16 cellular contexts compared by ENCODE assay signal in the genomic region with DNA sequence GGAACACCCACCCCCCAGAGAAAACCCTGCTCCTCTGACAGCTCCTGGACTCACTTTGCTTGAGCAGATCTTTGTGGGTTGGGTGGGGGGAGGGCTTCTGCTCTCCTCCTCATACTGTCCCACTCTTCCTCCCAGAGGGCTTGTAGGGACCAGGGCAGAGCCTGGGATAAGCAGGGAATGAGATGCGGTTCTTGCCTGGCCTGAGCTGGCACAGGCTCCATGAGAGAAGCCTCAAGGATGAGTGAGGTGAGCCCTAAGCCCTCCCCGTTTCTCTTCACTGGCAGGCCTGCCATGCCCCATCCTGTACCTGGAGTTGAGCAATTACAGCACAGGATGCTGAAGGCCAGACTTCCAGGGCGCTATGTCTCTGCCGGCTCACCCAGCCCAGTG.
DNase-seq lines count a peak whose midpoint lies in the region; ATAC-seq and TF ChIP-seq lines count a peak whose summit lies in the region.
"Had no signal": no experiment of that assay in that cellular context is flagged by ENCODE, and none has a peak within 500 bp of the region (broad histone marks: within the 10 kb centered on the region; RNA-seq: fewer than 3 reads in every experiment).

No MANE protein-coding gene starts in this region.

- H3K36me3 ChIP-seq in HEK293 (ENCODE audit: control insufficient read depth in 2 of 2, insufficient read depth in 1 of 2, low read length in 2 of 2), result no peaks in the 10 kb centered on the region
- peaks cover 24% of the 10 kb centered on the region for H3K36me3 ChIP-seq in adipocyte (ENCODE audit: control insufficient read depth, insufficient read depth, low read length, severe bottlenecking)
- H3K36me3 ChIP-seq: stomach had no signal

- intact Hi-C loops in left ventricle myocardium superior (cut with micrococcal nuclease), result no loop called here

- no peak overlapping the region for H3K4me3 ChIP-seq in HEK293 (ENCODE audit: low read depth, low read length)
- H3K4me3 ChIP-seq in adipocyte (ENCODE audit: low read length), result peak overlapping the region; percentile 12
- no peak overlapping the region for H3K4me3 ChIP-seq in skin epidermis
- H3K4me3 ChIP-seq: stomach had no signal

- H3K27ac ChIP-seq in HEK293 (ENCODE audit: extremely low read depth, low read depth, low read length), result peak overlapping the region; percentile 74
- H3K27ac ChIP-seq in skin epidermis, result peak overlapping the region in 14 of 21 experiments; percentile 6 to 78 (median 53)
- H3K27ac ChIP-seq: stomach had no signal

- POLR2A ChIA-PET in HEK293 (lab: Yijun Ruan, JAX), result interaction anchor here (0.5 to 1.3 kb wide), 2 partner anchors 16 to 1334 kb away, joined by 4 read pairs; no protein-coding TSS in a partner anchor

- CTCF ChIA-PET in HEK293 (lab: Yijun Ruan, JAX), result no interaction called here

- peak overlapping the region; percentile 35 for H3K9ac ChIP-seq in adipocyte (ENCODE audit: low read length)

- H3K27me3 ChIP-seq in adipocyte (replicated peaks; ENCODE audit: control insufficient read depth, insufficient read depth, low read length), result no peaks in the 10 kb centered on the region
- H3K27me3 ChIP-seq: stomach had no signal

- no peak for TF ChIP-seq CTCF in HEK293 (tag by site-specific recombination; IDR thresholded peaks at IDR 0.05)

- H3K9me3 ChIP-seq in HEK293 (ENCODE audit: control insufficient read depth, insufficient read depth, low read depth, low read length) (no peaks in the 10 kb centered on the region), adipocyte (ENCODE audit: control insufficient read depth, low read length) (no peaks in the 10 kb centered on the region)
- H3K9me3 ChIP-seq: stomach had no signal

- ATAC-seq in left ventricle myocardium superior (peak; percentile 38), GM18909 (IDR thresholded peaks at IDR 0.05; ENCODE audit: poor library complexity, unreplicated experiment) (no peak)

- DNase-seq in adipocyte (ENCODE audit: low read depth), result no peak
- no peak for DNase-seq in left ventricle myocardium superior
- DNase-seq in NCI-H2081 treated with DMSO at 0.1 percent for 48 hours (lab: John Stamatoyannopoulos, UW), result no peak
- no peak for DNase-seq in activated CD4-positive, alpha-beta T cell treated with anti-CD3 and anti-CD28 coated beads, Interleukin-2, amount 50 U/mL, for 4 hours
- DNase-seq in GM19240 (ENCODE audit: insufficient read length, low spot score), result no peak
- DNase-seq: activated CD4-positive, alpha-beta T cell treated with anti-CD3 and anti-CD28 coated beads, Interleukin-2, amount 10 ng/mL, durations not matched to agents 24 days and 14 days; activated CD8-positive, alpha-beta memory T cell treated with anti-CD3 and anti-CD28 coated beads, Interleukin-2, amount 50 U/mL, for 48 hours; COR-L47; MV-4-11; NCI-H2029 treated with DMSO at 0.1 percent for 48 hours; NCI-H510A treated with DMSO at 0.1 percent for 48 hours; stimulated activated CD4-positive, alpha-beta T cell treated with anti-CD3 and anti-CD28 coated beads, Interleukin-1b, Interleukin-23, amount 100 ng/mL, for 48 hours; stomach had no signal

- peaks cover 43% of the 10 kb centered on the region for H3K4me1 ChIP-seq in HEK293 (ENCODE audit: control insufficient read depth, insufficient read depth, low read length)
- H3K4me1 ChIP-seq in adipocyte (ENCODE audit: control insufficient read depth, insufficient read depth, low read length), result peaks cover 41% of the 10 kb centered on the region

TF ChIP-seq in HEK293, 187 proteins besides CTCF, POLR2A, EP300 and RAD21:
- TF ChIP-seq ZFP3 (tag by site-specific recombination; IDR thresholded peaks at IDR 0.05; ENCODE audit: low read depth) (no peak), ZNF830 (tag by site-specific recombination; IDR thresholded peaks at IDR 0.05; ENCODE audit: low read depth) (no peak), ZNF76 (tag by site-specific recombination; IDR thresholded peaks at IDR 0.05; ENCODE audit: borderline replicate concordance, low read depth) (no peak), ZNF530 (tag by site-specific recombination; IDR thresholded peaks at IDR 0.05; ENCODE audit: low read depth) (no peak), ZNF785 (tag by site-specific recombination; IDR thresholded peaks at IDR 0.05) (no peak), ZNF600 (tag by site-specific recombination; IDR thresholded peaks at IDR 0.05) (no peak), ZNF311 (tag by site-specific recombination; IDR thresholded peaks at IDR 0.05; ENCODE audit: borderline replicate concordance) (no peak)
- TF ChIP-seq, protein P1, sequence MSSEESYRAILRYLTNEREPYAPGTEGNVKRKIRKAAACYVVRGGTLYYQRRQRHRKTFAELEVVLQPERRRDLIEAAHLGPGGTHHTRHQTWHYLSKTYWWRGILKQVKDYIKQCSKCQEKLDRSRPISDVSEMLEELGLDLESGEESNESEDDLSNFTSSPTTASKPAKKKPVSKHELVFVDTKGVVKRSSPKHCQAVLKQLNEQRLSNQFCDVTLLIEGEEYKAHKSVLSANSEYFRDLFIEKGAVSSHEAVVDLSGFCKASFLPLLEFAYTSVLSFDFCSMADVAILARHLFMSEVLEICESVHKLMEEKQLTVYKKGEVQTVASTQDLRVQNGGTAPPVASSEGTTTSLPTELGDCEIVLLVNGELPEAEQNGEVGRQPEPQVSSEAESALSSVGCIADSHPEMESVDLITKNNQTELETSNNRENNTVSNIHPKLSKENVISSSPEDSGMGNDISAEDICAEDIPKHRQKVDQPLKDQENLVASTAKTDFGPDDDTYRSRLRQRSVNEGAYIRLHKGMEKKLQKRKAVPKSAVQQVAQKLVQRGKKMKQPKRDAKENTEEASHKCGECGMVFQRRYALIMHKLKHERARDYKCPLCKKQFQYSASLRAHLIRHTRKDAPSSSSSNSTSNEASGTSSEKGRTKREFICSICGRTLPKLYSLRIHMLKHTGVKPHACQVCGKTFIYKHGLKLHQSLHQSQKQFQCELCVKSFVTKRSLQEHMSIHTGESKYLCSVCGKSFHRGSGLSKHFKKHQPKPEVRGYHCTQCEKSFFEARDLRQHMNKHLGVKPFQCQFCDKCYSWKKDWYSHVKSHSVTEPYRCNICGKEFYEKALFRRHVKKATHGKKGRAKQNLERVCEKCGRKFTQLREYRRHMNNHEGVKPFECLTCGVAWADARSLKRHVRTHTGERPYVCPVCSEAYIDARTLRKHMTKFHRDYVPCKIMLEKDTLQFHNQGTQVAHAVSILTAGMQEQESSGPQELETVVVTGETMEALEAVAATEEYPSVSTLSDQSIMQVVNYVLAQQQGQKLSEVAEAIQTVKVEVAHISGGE (tag by site-specific recombination; conservative IDR thresholded peaks at IDR 0.05; ENCODE audit: low read depth), result no peak
- TF ChIP-seq, protein P2, sequence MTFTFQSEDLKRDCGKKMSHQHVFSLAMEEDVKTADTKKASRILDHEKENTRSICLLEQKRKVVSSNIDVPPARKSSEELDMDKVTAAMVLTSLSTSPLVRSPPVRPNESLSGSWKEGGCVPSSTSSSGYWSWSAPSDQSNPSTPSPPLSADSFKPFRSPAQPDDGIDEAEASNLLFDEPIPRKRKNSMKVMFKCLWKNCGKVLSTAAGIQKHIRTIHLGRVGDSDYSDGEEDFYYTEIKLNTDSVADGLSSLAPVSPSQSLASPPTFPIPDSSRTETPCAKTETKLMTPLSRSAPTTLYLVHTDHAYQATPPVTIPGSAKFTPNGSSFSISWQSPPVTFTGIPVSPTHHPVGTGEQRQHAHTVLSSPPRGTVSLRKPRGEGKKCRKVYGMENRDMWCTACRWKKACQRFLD (tag by site-specific recombination; IDR thresholded peaks at IDR 0.05), result no peak
